ENCODE assay signal across 9 cellular contexts in the genomic region with DNA sequence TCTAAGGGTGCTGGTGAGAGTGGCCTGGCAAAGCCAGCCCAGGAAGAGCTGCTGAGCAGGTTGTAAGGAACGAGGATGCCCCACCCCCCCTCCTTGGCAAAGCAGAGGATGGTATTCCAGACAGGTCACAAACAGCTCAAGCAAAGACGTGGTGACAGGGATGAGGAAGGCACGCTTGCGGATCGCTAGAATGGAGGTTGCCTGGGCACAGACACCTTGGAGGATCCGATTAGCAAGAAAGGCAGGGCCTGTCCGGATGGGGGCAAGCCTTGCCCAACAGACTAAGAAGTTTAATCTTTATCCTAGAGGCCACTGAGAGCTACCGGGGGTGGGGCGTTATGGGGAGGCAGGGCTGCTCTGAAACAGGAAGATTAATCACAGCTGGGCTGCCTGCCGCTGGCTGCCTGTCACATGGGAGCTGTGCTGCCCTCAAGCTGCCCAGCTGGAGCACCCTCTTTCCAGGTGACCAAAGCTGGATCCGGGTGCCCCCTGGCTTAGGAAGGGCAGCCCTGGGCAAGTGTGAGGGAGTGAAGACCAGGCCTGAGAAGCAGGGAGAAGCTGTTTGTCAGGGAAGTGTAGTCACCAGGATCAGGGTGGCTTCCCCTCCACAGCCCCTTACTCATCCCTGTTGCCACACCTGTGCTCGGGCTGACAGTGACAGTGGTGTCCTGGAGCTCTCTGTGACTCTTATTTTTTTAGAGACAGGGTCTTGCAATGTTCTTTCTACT. TPM values are rescaled to one million over a fixed set of nuclear protein-coding genes. Genes with fewer than 3 reads are reported as not detected.
A peak's percentile ranks its signal among the peaks of the same experiment; 100 is the strongest.
DNase-seq lines count a peak whose midpoint lies in the region; ATAC-seq, FAIRE-seq and TF ChIP-seq lines count a peak whose summit lies in the region.
"Had no signal": no experiment of that assay in that cellular context is flagged by ENCODE, and none has a peak within 500 bp of the region (broad histone marks: within the 10 kb centered on the region; RNA-seq: fewer than 3 reads in every experiment).

No MANE protein-coding gene starts in this region.

- H3K4me3 ChIP-seq in HEK293 (ENCODE audit: low read depth, low read length) (no peak overlapping the region), GM12878 (0 out of 2 replicates have a peak overlapping the region, but pooled peaks have one; percentile 6), mesenchymal stem cell (ENCODE audit: insufficient read depth in 1 of 2, low read depth in 1 of 2, low read length in 2 of 2) (no peak overlapping the region), upper lobe of left lung (no peak overlapping the region)

- CTCF ChIA-PET in HEK293 (lab: Yijun Ruan, JAX) = interaction anchor here (0.6 to 6.9 kb wide), 13 partner anchors 11 to 639 kb away, joined by 3 to 53 read pairs (median 3); no protein-coding TSS in a partner anchor
- CTCF ChIA-PET in T-cell (lab: Charles Lee) = interaction anchor here (0.6 to 3.9 kb wide), 13 partner anchors 8 to 771 kb away, joined by 3 to 25 read pairs (median 7); partner anchors contain the start of genes MAPK13 (in 1 of the 2) and MAPK14 (in 1 of the 2)
- CTCF ChIA-PET in GM12878 (lab: Yijun Ruan, JAX) = interaction anchor here (0.6 to 7.6 kb wide), 21 partner anchors 9 to 238 kb away, joined by 3 to 82 read pairs (median 4); partner anchors contain the start of genes BNIP5, BRPF3, MAPK13 and MAPK14

- H3K23ac ChIP-seq in mesenchymal stem cell (ENCODE audit: low read length in 2 of 2) = no peak overlapping the region

- H2BK120ac ChIP-seq in mesenchymal stem cell (ENCODE audit: low read depth, low read length) = no peak overlapping the region

- H3K27me3 ChIP-seq in GM12878 (replicated peaks in 1 of 2; ENCODE audit: control insufficient read depth in 2 of 2, insufficient read depth in 2 of 2, low read length in 1 of 2) (no peaks in the 10 kb centered on the region), mesenchymal stem cell (ENCODE audit: control insufficient read depth in 1 of 2, insufficient read depth in 1 of 2, low read length in 2 of 2) (no peaks in the 10 kb centered on the region), upper lobe of left lung (no peaks in the 10 kb centered on the region)

- 0 out of 2 replicates have a peak, but pooled peaks have one; percentile 47 for TF ChIP-seq POLR2A in GM12878 (IDR thresholded peaks at IDR 0.05; ENCODE audit: low read depth, low read length)
- peak in 2 of 4 donors; percentile 6 to 19 for TF ChIP-seq POLR2A in upper lobe of left lung (IDR thresholded peaks at IDR 0.05)

- no peak overlapping the region for H3K9ac ChIP-seq in GM12878 (ENCODE audit: control insufficient read depth, insufficient read depth, low read length)
- peak overlapping the region; percentile 32 for H3K9ac ChIP-seq in mesenchymal stem cell (ENCODE audit: low read length)

- no peaks in the 10 kb centered on the region for H3K27me3 Mint-ChIP-seq in T-cell

- TF ChIP-seq CTCF in HEK293 (tag by site-specific recombination; IDR thresholded peaks at IDR 0.05) (no peak), GM12878 (IDR thresholded peaks at IDR 0.05 in 2 of 3, conservative IDR thresholded peaks at IDR 0.05 in 1 of 3; ENCODE audit: control insufficient read depth in 2 of 3, extremely low read depth in 1 of 3, insufficient read depth in 1 of 3, low read depth in 3 of 3, low read length in 3 of 3) (0 out of 6 replicates have a peak, but pooled peaks of 1 of the 3 experiments have one; percentile 8), upper lobe of left lung (IDR thresholded peaks at IDR 0.05) (no peak)

- no peaks in the 10 kb centered on the region for H3K79me2 ChIP-seq in GM12878 (ENCODE audit: control insufficient read depth, insufficient read depth, low read length)

- H2BK12ac ChIP-seq in mesenchymal stem cell (ENCODE audit: low read length in 2 of 2) = peak overlapping the region in 1 of 2 experiments; percentile 18

- no peak for TF ChIP-seq EP300 in GM12878 (IDR thresholded peaks at IDR 0.05; ENCODE audit: borderline replicate concordance in 1 of 2, control insufficient read depth in 1 of 2, low read depth in 2 of 2, low read length in 2 of 2)
- no peak for TF ChIP-seq EP300 in upper lobe of left lung (IDR thresholded peaks at IDR 0.05)

- H3K18ac ChIP-seq in mesenchymal stem cell (ENCODE audit: low read depth in 1 of 2, low read length in 2 of 2) = peak overlapping the region; percentile 5 to 64

- no peak for FAIRE-seq in GM12878 (lab: Jason Lieb, UNC)

- RAD21 ChIA-PET in GM12878 (lab: Charles Lee; ENCODE audit: unreplicated experiment) = interaction anchor here (0.7 to 3.1 kb wide), 16 partner anchors 8 to 313 kb away, joined by 3 to 35 read pairs (median 4); partner anchors contain the start of genes MAPK13 and MAPK14

- H3K36me3 ChIP-seq in HEK293 (ENCODE audit: control insufficient read depth in 2 of 2, insufficient read depth in 1 of 2, low read length in 2 of 2) = no peaks in the 10 kb centered on the region
- H3K36me3 ChIP-seq in GM12878 (ENCODE audit: control insufficient read depth in 2 of 2, insufficient read depth in 2 of 2, low read length in 1 of 2) = no peaks in the 10 kb centered on the region; a peak in 1 of 4 replicates
- H3K36me3 ChIP-seq in mesenchymal stem cell (ENCODE audit: control insufficient read depth in 1 of 2, insufficient read depth in 2 of 2, low read depth in 1 of 2, low read length in 2 of 2) = peaks cover 0 to 9% of the 10 kb centered on the region in 2 experiments
- peaks cover 0 to 17% (median 0%) of the 10 kb centered on the region in 4 donors for H3K36me3 ChIP-seq in upper lobe of left lung

- H3K27ac ChIP-seq in HEK293 (ENCODE audit: extremely low read depth, low read depth, low read length) = no peak overlapping the region
- H3K27ac ChIP-seq in GM12878 (ENCODE audit: control insufficient read depth, insufficient read depth) = peak overlapping the region; percentile 74
- H3K27ac ChIP-seq in mesenchymal stem cell (ENCODE audit: low read length, poor library complexity, severe bottlenecking) = no peak overlapping the region
- peak overlapping the region; percentile 76 to 88 (median 86) for H3K27ac ChIP-seq in upper lobe of left lung

- no peak for TF ChIP-seq RAD21 in GM12878 (IDR thresholded peaks at IDR 0.05; ENCODE audit: insufficient read depth, low read depth, low read length)

- H3K9me3 Mint-ChIP-seq in T-cell = no peaks in the 10 kb centered on the region

- DNase-seq in T-cell (peak in 30 of 34 experiments; percentile 30 to 66 (median 51)), GM12878 (ENCODE audit: low read depth, low spot score) (no peak), mesenchymal stem cell (peak; percentile 42), upper lobe of left lung (peak in 1 of 2 donors; percentile 89), GDM1 (lab: John Stamatoyannopoulos, UW) (no peak), C1 segment of cervical spinal cord (lab: John Stamatoyannopoulos, UW) (no peak)

- H4K20me1 ChIP-seq in GM12878 (ENCODE audit: control insufficient read depth, insufficient read depth) = no peaks in the 10 kb centered on the region

- H4K8ac ChIP-seq in mesenchymal stem cell (ENCODE audit: low read length) = peak overlapping the region; percentile 35

- H4K91ac ChIP-seq in mesenchymal stem cell (ENCODE audit: low read length) = peak overlapping the region; percentile 88

- no peaks in the 10 kb centered on the region for H3K4me1 ChIP-seq in HEK293 (ENCODE audit: control insufficient read depth, insufficient read depth, low read length)
- peaks cover 27% of the 10 kb centered on the region for H3K4me1 ChIP-seq in GM12878 (ENCODE audit: control insufficient read depth, insufficient read depth, low read length)
- H3K4me1 ChIP-seq in mesenchymal stem cell (ENCODE audit: control insufficient read depth, insufficient read depth, low read depth, low read length) = peaks cover 9% of the 10 kb centered on the region
- H3K4me1 ChIP-seq in upper lobe of left lung = peaks cover 39 to 53% (median 42%) of the 10 kb centered on the region in 4 donors

- H2AFZ ChIP-seq in GM12878 (ENCODE audit: control insufficient read depth, low read depth, low read length) = no peak overlapping the region; the same call in 1 of the 2 replicates
- no peak overlapping the region for H2AFZ ChIP-seq in mesenchymal stem cell (ENCODE audit: low read depth, low read length)

- WGBS in GM12878 (ENCODE audit: insufficient coverage, insufficient replicate concordance, low lambda C conversion rate, missing lambda C conversion rate) = 35% methylated on average over 12 of the region's 12 CpGs
- WGBS in mesenchymal stem cell = 40% methylated on average over 12 of the region's 12 CpGs
- 23 to 27% methylated on average over 11 of the region's 12 CpGs for WGBS in upper lobe of left lung, 2 donors

- ATAC-seq in T-cell (replicated peaks in 1 of 4) (peak; percentile 28 to 41 (median 36)), GM12878 (peak; percentile 65), upper lobe of left lung (ENCODE audit: low FRiP score in 2 of 2) (peak; percentile 50 to 54), GM19452 (IDR thresholded peaks at IDR 0.05; ENCODE audit: unreplicated experiment) (no peak)

- in situ Hi-C loops in GM12878 (cut with MboI) = loop anchor here (5.0 kb wide), 1 partner anchor 236 kb away; no protein-coding TSS in a partner anchor

- no peak overlapping the region for H2AK5ac ChIP-seq in mesenchymal stem cell (ENCODE audit: low read length, severe bottlenecking)

- no peak overlapping the region for H3K14ac ChIP-seq in mesenchymal stem cell (ENCODE audit: low read length in 2 of 2)

- H3K4me1 Mint-ChIP-seq in T-cell = peaks cover 91 to 95% (median 93%) of the 10 kb centered on the region in 3 donors

- H2BK15ac ChIP-seq in mesenchymal stem cell (ENCODE audit: low read depth, poor library complexity, severe bottlenecking) = peak overlapping the region; percentile 26

- H3K9me3 ChIP-seq in HEK293 (ENCODE audit: control insufficient read depth, insufficient read depth, low read depth, low read length) (no peaks in the 10 kb centered on the region), GM12878 (replicated peaks; ENCODE audit: control insufficient read depth, insufficient read depth, low read length) (no peaks in the 10 kb centered on the region), mesenchymal stem cell (ENCODE audit: control insufficient read depth, low read length) (no peaks in the 10 kb centered on the region), upper lobe of left lung (no peaks in the 10 kb centered on the region)

- peak overlapping the region; percentile 80 for H3K4me2 ChIP-seq in GM12878 (ENCODE audit: control insufficient read depth, insufficient read depth)
- H3K4me2 ChIP-seq in mesenchymal stem cell (ENCODE audit: low read length, poor library complexity, severe bottlenecking) = no peak overlapping the region

- SMC1A ChIA-PET in GM12878 (lab: Charles Lee; ENCODE audit: uncharacterized antibody, unreplicated experiment) = interaction anchor here (0.7 to 7.8 kb wide), 20 partner anchors 8 to 238 kb away, joined by 3 to 75 read pairs (median 4); partner anchors contain the start of genes MAPK13 and MAPK14

- H3K79me1 ChIP-seq in mesenchymal stem cell (replicated peaks; ENCODE audit: low read length, poor library complexity, severe bottlenecking) = no peaks in the 10 kb centered on the region

- peaks cover 8% of the 10 kb centered on the region for H3K36me3 Mint-ChIP-seq in T-cell

- peak overlapping the region; percentile 96 to 98 for H3K27ac Mint-ChIP-seq in T-cell

- POLR2A ChIA-PET in HEK293 (lab: Yijun Ruan, JAX) = interaction anchor here (1.7 to 2.2 kb wide), 2 partner anchors 76 to 93 kb away, joined by 5 to 10 read pairs; partner anchors contain the start of gene MAPK14
- POLR2A ChIA-PET in T-cell (lab: Charles Lee) = interaction anchor here (0.7 to 1.6 kb wide), 4 partner anchors 11 to 221 kb away, joined by 3 to 7 read pairs (median 4); no protein-coding TSS in a partner anchor
- POLR2A ChIA-PET in GM12878 (lab: Charles Lee) = interaction anchor here (0.8 to 3.4 kb wide), 10 partner anchors 8 to 477 kb away, joined by 3 to 21 read pairs (median 4); partner anchors contain the start of genes MAPK13 and MAPK14

- H2BK5ac ChIP-seq in mesenchymal stem cell (ENCODE audit: low read depth, low read length, poor library complexity, severe bottlenecking) = no peak overlapping the region

- peak overlapping the region; percentile 74 to 82 (median 80) for H3K4me3 Mint-ChIP-seq in T-cell

- no TSS peak for BruUV-seq in GM12878 (replicated peaks; lab: Mats Ljungman, UMichigan)

- intact Hi-C loops in GM12878 (cut with micrococcal nuclease; ENCODE audit: unreplicated experiment) = loop anchor here (10.0 kb wide), 1 partner anchor 184 kb away; no protein-coding TSS in a partner anchor

- no peak overlapping the region for H3K4ac ChIP-seq in mesenchymal stem cell (ENCODE audit: low read depth in 1 of 2, low read length in 2 of 2)

RNA-seq across cellular contexts. Expression of gene MAPK13, which starts 9.2 kb away (rescaled TPM):
- total RNA-seq in T-cell (10 to 100 TPM; 38.2 to 45.6 (median 44.1) TPM), GM12878 (2014; rRNA removed) (38.9 and 40.2 TPM in 2 replicates), GM12878 (2014; rRNA removed; fragmentation: Illumina TruSeq; extraction: Trizol) (18.4 and 19.5 TPM in 2 replicates), GM12878 (2021) (48.0 and 52.5 TPM in 2 replicates), upper lobe of left lung (10 to 100 TPM; 56.7 to 90.1 (median 80.1) TPM)
- total RNA-seq in GM12878 (2013; cell fraction: nucleolus; rRNA removed) = 24.2 and 24.6 TPM in 2 replicates
- 5.4 TPM for polyA plus RNA-seq in GM12878 (2011; ENCODE audit: low read depth)
- polyA plus RNA-seq in GM12878 (2011; rRNA removed) (7.5 and 8.5 TPM in 2 replicates), GM12878 (2014; fragmentation: Illumina TruSeq; extraction: Trizol) (17.2 and 34.9 TPM in 2 replicates), GM12878 (2014; fragmentation: Nextera tagmentation; extraction: Ambion mirVana) (1 to 10 TPM; 1.8 to 3.2 TPM), GM12878 (2014; rRNA removed) (46.3 and 48.8 TPM in 2 replicates), GM12878 (2016; fragmentation: Nextera tagmentation; extraction: Ambion mirVana) (10 to 100 TPM; 46.6 TPM)
- polyA plus RNA-seq in GM12878 (2011; cell fraction: cytosol; rRNA removed) = 10.7 and 10.8 TPM in 2 replicates
- 24.6 and 25.9 TPM in 2 replicates for polyA plus RNA-seq in GM12878 (2011; cell fraction: nucleus; rRNA removed)
- polyA plus RNA-seq in GM12878 (2012) = 8.6 and 11.0 TPM in 2 replicates
- 8.0 and 11.8 TPM in 2 replicates for polyA minus RNA-seq in GM12878 (2011; rRNA and poly(A)+ RNA removed)
- polyA minus RNA-seq in GM12878 (2011; cell fraction: cytosol; rRNA and poly(A)+ RNA removed) = 1.2 and 1.6 TPM in 2 replicates
- 6.0 and 7.0 TPM in 2 replicates for polyA minus RNA-seq in GM12878 (2011; cell fraction: nucleus; rRNA and poly(A)+ RNA removed)
- 29.8 TPM for polyA plus RNA-seq in mesenchymal stem cell (2013, experiment 1 of 2)
- polyA plus RNA-seq in mesenchymal stem cell (2013, experiment 2 of 2) = 28.9 TPM
- total RNA-seq: SK-MEL-5 had no signal

Comparison
In these comparisons a context has a peak if more than half of its experiments do, and no peak if none do; other contexts are left out.
1. H3K27ac ChIP-seq: peak in GM12878 (single experiment) and upper lobe of left lung (4 of 4); none in HEK293 (single experiment) and mesenchymal stem cell (single experiment).
2. DNase-seq: peak in T-cell (30 of 34) and mesenchymal stem cell (single experiment); none in GM12878 (single experiment), GDM1 (single experiment) and C1 segment of cervical spinal cord (0 of 14).
3. Of the 9 proteins assayed by ChIP-seq in both HEK293 and GM12878: peak only in HEK293: none; only in GM12878: PBX3; in both: none; in neither: 7; mixed calls (peak in some experiments, not most) for 1.